Comparison of ENCODE assay signal across 8 cellular contexts in the genomic region with DNA sequence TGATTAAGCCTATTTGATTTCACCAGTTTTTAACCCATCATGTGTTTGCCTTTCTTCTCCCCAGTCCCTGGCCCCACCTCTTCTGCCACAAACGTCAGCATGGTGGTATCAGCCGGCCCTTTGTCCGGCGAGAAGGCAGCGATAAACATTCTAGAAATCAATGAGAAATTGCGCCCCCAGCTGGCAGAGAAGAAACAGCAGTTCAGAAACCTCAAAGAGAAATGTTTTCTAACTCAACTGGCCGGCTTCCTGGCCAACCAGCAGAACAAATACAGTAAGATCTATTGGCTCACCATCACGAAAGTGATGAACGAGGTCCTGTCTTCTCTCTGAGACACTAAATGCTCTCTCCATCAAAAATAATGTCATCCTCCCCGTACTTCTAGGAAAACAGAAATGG.
DNase-seq lines count a peak whose midpoint lies in the region; FAIRE-seq and TF ChIP-seq lines count a peak whose summit lies in the region.
"Not testable (repeated sequence)": the region's sequence is repeated elsewhere in the genome, so short reads cannot be mapped to it uniquely, and the experiment has no call there.

No MANE protein-coding gene starts in this region.

- H3K4me1 ChIP-seq in endothelial cell of umbilical vein (ENCODE audit: control insufficient read depth, extremely low read depth, insufficient read depth, low read length); liver (ENCODE audit: control insufficient read depth in 4 of 4, insufficient read depth in 4 of 4, low read length in 3 of 4); smooth muscle cell (ENCODE audit: low read depth): not testable (repeated sequence)

- not testable (repeated sequence) for H3K4me3 ChIP-seq in AG09309 (ENCODE audit: control insufficient read depth, low read depth, low read length); endothelial cell of umbilical vein (replicated peaks in 1 of 3; ENCODE audit: insufficient read depth in 1 of 3, low read depth in 1 of 3, low read length in 3 of 3); liver (ENCODE audit: low read depth in 1 of 3, low read length in 3 of 3); smooth muscle cell

- H3F3A ChIP-seq in smooth muscle cell (ENCODE audit: low read depth) = not testable (repeated sequence)

- not testable (repeated sequence) for H3K9me3 Mint-ChIP-seq in activated naive CD4-positive, alpha-beta T cell treated with anti-CD3 and anti-CD28 coated beads, Interleukin-2, amount 10 ng/mL, durations not matched to agents 7 days and 5 days

- not testable (repeated sequence) for H3K27ac ChIP-seq in endothelial cell of umbilical vein (ENCODE audit: insufficient read depth, low read depth, low read length); liver (ENCODE audit: low read depth in 1 of 2, low read length in 2 of 2); smooth muscle cell (ENCODE audit: low read depth)

- not testable (repeated sequence) for H3K4me1 Mint-ChIP-seq in activated naive CD4-positive, alpha-beta T cell treated with anti-CD3 and anti-CD28 coated beads, Interleukin-2, amount 10 ng/mL, durations not matched to agents 7 days and 5 days

- TF ChIP-seq RAD21 in liver (IDR thresholded peaks at IDR 0.05) = peak in 1 of 2 donors; percentile 40

- not testable (repeated sequence) for H3K9me3 ChIP-seq in endothelial cell of umbilical vein (replicated peaks; ENCODE audit: control insufficient read depth, insufficient read depth, low read length); liver (ENCODE audit: control insufficient read depth in 4 of 4, low read length in 3 of 4); smooth muscle cell (replicated peaks; ENCODE audit: low read depth)

- intact Hi-C loops in endothelial cell of umbilical vein (cut with micrococcal nuclease) = not testable (repeated sequence)

- FAIRE-seq in endothelial cell of umbilical vein (lab: Jason Lieb, UNC) = not testable (repeated sequence)

- POLR2A ChIA-PET in endothelial cell of umbilical vein (lab: Charles Lee) = not testable (repeated sequence)

- BruUV-seq in endothelial cell of umbilical vein (replicated peaks; lab: Mats Ljungman, UMichigan) = not testable (repeated sequence)

- not testable (repeated sequence) for H3K9ac ChIP-seq in endothelial cell of umbilical vein (replicated peaks; ENCODE audit: extremely low read depth, insufficient read depth, low read length); liver (ENCODE audit: low read depth in 1 of 2, low read length in 2 of 2); smooth muscle cell (ENCODE audit: low read depth)

- H3K27me3 ChIP-seq in endothelial cell of umbilical vein (ENCODE audit: control insufficient read depth in 2 of 2, insufficient read depth in 2 of 2, low read length in 2 of 2); liver (ENCODE audit: control insufficient read depth in 4 of 4, insufficient read depth in 4 of 4, low read length in 3 of 4); smooth muscle cell (ENCODE audit: low read depth): not testable (repeated sequence)

- 4% methylated on average over 10 of the region's 10 CpGs for WGBS in liver
- WGBS in smooth muscle cell (ENCODE audit: low lambda C conversion rate) = 19% methylated on average over 10 of the region's 10 CpGs

- not testable (repeated sequence) for H3K36me3 ChIP-seq in endothelial cell of umbilical vein (ENCODE audit: control insufficient read depth in 2 of 2, extremely low read depth in 1 of 2, insufficient read depth in 2 of 2, low read length in 2 of 2); liver (ENCODE audit: control insufficient read depth in 4 of 4, insufficient read depth in 3 of 4, low read depth in 1 of 4, low read length in 3 of 4); smooth muscle cell (ENCODE audit: low read depth)

- H3K4me2 ChIP-seq in endothelial cell of umbilical vein (ENCODE audit: insufficient read depth, low read length); smooth muscle cell: not testable (repeated sequence)

- dilution Hi-C loops in endothelial cell of umbilical vein (cut with MboI; ENCODE audit: extremely low pct_ligation_motif_present, low sequenced_read_pairs) = not testable (repeated sequence)

- not testable (repeated sequence) for H3K9me1 ChIP-seq in endothelial cell of umbilical vein (replicated peaks; ENCODE audit: control insufficient read depth, extremely low read depth, insufficient read depth, low read length)

- not testable (repeated sequence) for H3K27ac Mint-ChIP-seq in activated naive CD4-positive, alpha-beta T cell treated with anti-CD3 and anti-CD28 coated beads, Interleukin-2, amount 10 ng/mL, durations not matched to agents 7 days and 5 days

- DNase-seq in AG09309 (ENCODE audit: low read depth); smooth muscle cell (lab: John Stamatoyannopoulos, UW; ENCODE audit: unreplicated experiment): not testable (repeated sequence)
- DNase-seq in NCI-H2227 (lab: John Stamatoyannopoulos, UW; ENCODE audit: unreplicated experiment) = peak; percentile 50
- peak; percentile 13 for DNase-seq in UCSD-AML1 (lab: John Stamatoyannopoulos, UW; ENCODE audit: unreplicated experiment)
- DNase-seq in activated naive CD4-positive, alpha-beta T cell treated with anti-CD3 and anti-CD28 coated beads, Interleukin-2, amount 10 ng/mL, durations not matched to agents 7 days and 5 days = peak; percentile 62
- peak; percentile 16 for DNase-seq in endothelial cell of umbilical vein (ENCODE audit: low read depth, low spot score)

- not testable (repeated sequence) for H3K36me3 Mint-ChIP-seq in activated naive CD4-positive, alpha-beta T cell treated with anti-CD3 and anti-CD28 coated beads, Interleukin-2, amount 10 ng/mL, durations not matched to agents 7 days and 5 days

- H3K79me2 ChIP-seq in endothelial cell of umbilical vein (ENCODE audit: control insufficient read depth, insufficient read depth, low read length); smooth muscle cell (ENCODE audit: low read depth): not testable (repeated sequence)

- peak; percentile 45 for TF ChIP-seq CTCF in AG09309 (IDR thresholded peaks at IDR 0.05; ENCODE audit: control insufficient read depth, insufficient read depth, low read depth, low read length, missing control alignments)
- TF ChIP-seq CTCF in GM12872 (IDR thresholded peaks at IDR 0.05; ENCODE audit: insufficient read depth, low read depth, low read length) = peak; percentile 36; the same call in 1 of the 3 replicates
- TF ChIP-seq CTCF in endothelial cell of umbilical vein (IDR thresholded peaks at IDR 0.05; ENCODE audit: extremely low read depth in 1 of 2, insufficient read depth in 1 of 2, low read depth in 1 of 2, low read length in 2 of 2) = peak in 1 of 2 donors; percentile 21
- peak; percentile 31 for TF ChIP-seq CTCF in liver (IDR thresholded peaks at IDR 0.05; ENCODE audit: low read depth, low read length, missing input control)
- peak; percentile 63 for TF ChIP-seq CTCF in smooth muscle cell (IDR thresholded peaks at IDR 0.05; ENCODE audit: borderline replicate concordance, insufficient read depth, poor library complexity, severe bottlenecking)

- not testable (repeated sequence) for H2AFZ ChIP-seq in endothelial cell of umbilical vein (ENCODE audit: low read depth, low read length); smooth muscle cell (ENCODE audit: low read depth)

- CTCF ChIA-PET in activated naive CD4-positive, alpha-beta T cell treated with anti-CD3 and anti-CD28 coated beads, Interleukin-2, amount 10 ng/mL, durations not matched to agents 7 days and 5 days (lab: Charles Lee); endothelial cell of umbilical vein (lab: Charles Lee): not testable (repeated sequence)

- H3K4me3 Mint-ChIP-seq in activated naive CD4-positive, alpha-beta T cell treated with anti-CD3 and anti-CD28 coated beads, Interleukin-2, amount 10 ng/mL, durations not matched to agents 7 days and 5 days = not testable (repeated sequence)

- not testable (repeated sequence) for TF ChIP-seq POLR2A in endothelial cell of umbilical vein (IDR thresholded peaks at IDR 0.05; ENCODE audit: low read depth, low read length)

- H3K27me3 Mint-ChIP-seq in activated naive CD4-positive, alpha-beta T cell treated with anti-CD3 and anti-CD28 coated beads, Interleukin-2, amount 10 ng/mL, durations not matched to agents 7 days and 5 days = not testable (repeated sequence)

- not testable (repeated sequence) for H4K20me1 ChIP-seq in endothelial cell of umbilical vein (replicated peaks; ENCODE audit: control insufficient read depth, extremely low read depth, insufficient read depth, low read length); smooth muscle cell (ENCODE audit: low read depth)
